ENCODE assay signal across 21 cellular contexts in the genomic region with DNA sequence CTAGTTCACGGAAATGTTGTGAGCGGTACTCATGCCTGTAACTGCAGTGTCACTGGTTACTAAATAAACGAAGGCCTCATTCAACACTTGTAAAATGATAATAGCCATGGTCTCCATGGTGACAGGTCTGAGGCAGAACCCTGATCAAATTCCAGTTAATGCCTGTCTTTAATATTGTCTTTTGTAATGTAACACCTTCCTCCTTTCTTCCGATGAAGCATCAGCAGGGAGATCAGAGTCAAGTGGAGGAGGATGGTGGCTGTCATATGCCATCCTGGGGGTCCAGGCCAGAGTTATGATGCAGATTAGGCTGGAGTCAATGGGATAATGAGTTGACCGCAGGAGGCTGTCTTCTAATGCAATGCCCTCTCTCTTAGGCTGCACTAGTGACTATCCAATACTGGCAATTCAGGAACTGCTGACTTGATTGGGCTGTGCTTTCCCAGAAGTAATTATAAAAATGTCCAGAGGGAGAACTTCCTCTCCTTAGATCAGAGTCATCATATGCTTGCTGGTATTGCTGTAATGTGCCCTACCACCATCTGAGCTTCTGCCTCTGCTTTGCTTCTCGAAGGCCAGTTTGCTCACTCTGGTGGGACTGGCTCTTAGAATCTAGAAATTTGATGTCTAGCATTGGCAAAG.
DNase-seq lines count a peak whose midpoint lies in the region; ATAC-seq and TF ChIP-seq lines count a peak whose summit lies in the region.
"Had no signal": no experiment of that assay in that cellular context is flagged by ENCODE, and none has a peak within 500 bp of the region (broad histone marks: within the 10 kb centered on the region; RNA-seq: fewer than 3 reads in every experiment).

No MANE protein-coding gene starts in this region.

- H3K27me3 Mint-ChIP-seq in endodermal cell (ENCODE audit: insufficient read depth): no peaks in the 10 kb centered on the region
- peaks cover 6% of the 10 kb centered on the region for H3K27me3 Mint-ChIP-seq in activated T-cell treated with anti-CD3 and anti-CD28 coated beads, Interleukin-2, amount 50 U/mL, for 4 hours (ENCODE audit: low read depth)

- no peak for TF ChIP-seq EP300 in sigmoid colon (IDR thresholded peaks at IDR 0.05)

- H3K4me3 ChIP-seq in endodermal cell (ENCODE audit: low read length) (no peak overlapping the region), sigmoid colon (no peak overlapping the region)

- no peak for TF ChIP-seq POLR2A in sigmoid colon (IDR thresholded peaks at IDR 0.05)

- TF ChIP-seq CTCF in endodermal cell (conservative IDR thresholded peaks at IDR 0.05): no peak
- no peak for TF ChIP-seq CTCF in sigmoid colon (IDR thresholded peaks at IDR 0.05)

- no peaks in the 10 kb centered on the region for H3K9me3 Mint-ChIP-seq in endodermal cell
- H3K9me3 Mint-ChIP-seq in activated T-cell treated with anti-CD3 and anti-CD28 coated beads, Interleukin-2, amount 50 U/mL, for 4 hours: no peaks in the 10 kb centered on the region

- H3K36me3 ChIP-seq in endodermal cell (ENCODE audit: control insufficient read depth, insufficient read depth, low read length): no peaks in the 10 kb centered on the region
- no peaks in the 10 kb centered on the region for H3K36me3 ChIP-seq in sigmoid colon

- 74 to 92% methylated on average over 4 to 6 of the region's 6 CpGs for WGBS in endodermal cell (ENCODE audit: insufficient coverage in 1 of 2, insufficient read length in 1 of 2), 2 experiments
- WGBS in sigmoid colon, 2 donors: 32 to 61% methylated on average over 6 of the region's 6 CpGs

- H3K4me1 ChIP-seq in endodermal cell (ENCODE audit: control insufficient read depth, insufficient read depth, low read length) (no peaks in the 10 kb centered on the region), sigmoid colon (no peaks in the 10 kb centered on the region)

- H3K27me3 ChIP-seq in endodermal cell (ENCODE audit: control insufficient read depth, insufficient read depth, low read length, poor library complexity, severe bottlenecking) (no peaks in the 10 kb centered on the region), sigmoid colon (no peaks in the 10 kb centered on the region)

- H3K27ac Mint-ChIP-seq in endodermal cell: no peak overlapping the region
- H3K27ac Mint-ChIP-seq: effector memory CD8-positive, alpha-beta T cell had no signal

- DNase-seq in DMS153 (lab: John Stamatoyannopoulos, UW) (peak; percentile 95), NCI-H1436 (lab: John Stamatoyannopoulos, UW) (peak; percentile 93), NCI-H2227 (lab: John Stamatoyannopoulos, UW; ENCODE audit: unreplicated experiment) (peak; percentile 55), endodermal cell (peak; percentile 47), sigmoid colon (no peak), head of caudate nucleus (no peak)
- no peak for DNase-seq in activated CD4-positive, CD25-positive, alpha-beta regulatory T cell (lab: John Stamatoyannopoulos, UW)
- DNase-seq in activated T-cell treated with anti-CD3 and anti-CD28 coated beads, Interleukin-2, amount 50 U/mL, for 4 hours: no peak
- DNase-seq: activated CD4-positive, alpha-beta T cell treated with anti-CD3 and anti-CD28 coated beads for 48 hours; activated CD8-positive, alpha-beta memory T cell treated with anti-CD3 and anti-CD28 coated beads, Interleukin-2, amount 50 U/mL, for 4 hours; aorta; cerebellar nuclear complex; effector memory CD8-positive, alpha-beta T cell; H9; hypothalamus; left cardiac atrium; NCI-H1694; stimulated activated CD4-positive, alpha-beta T cell treated with anti-CD3 and anti-CD28 coated beads, Interleukin-2, amount 100 ng/mL, for 24 hours; T-helper 9 cell had no signal

- no peak overlapping the region for H3K27ac ChIP-seq in endodermal cell (ENCODE audit: low read depth, low read length)
- no peak overlapping the region for H3K27ac ChIP-seq in sigmoid colon
- H3K27ac ChIP-seq: KMS-11 had no signal

- no peak for ATAC-seq in activated T-cell treated with anti-CD3 and anti-CD28 coated beads, Interleukin-2, amount 50 U/mL, for 4 hours
- ATAC-seq: effector memory CD8-positive, alpha-beta T cell; left cardiac atrium; sciatic nerve had no signal

- intact Hi-C loops in sigmoid colon (cut with DNase I) (no loop called here), head of caudate nucleus (cut with DNase I) (no loop called here)

- no peak overlapping the region for H3K9ac ChIP-seq in endodermal cell (ENCODE audit: extremely low read depth, low read length, poor library complexity, severe bottlenecking)
- H3K9ac ChIP-seq: KMS-11 had no signal

- H3K36me3 Mint-ChIP-seq in endodermal cell (ENCODE audit: low read depth): peaks cover 2% of the 10 kb centered on the region
- H3K36me3 Mint-ChIP-seq in activated T-cell treated with anti-CD3 and anti-CD28 coated beads, Interleukin-2, amount 50 U/mL, for 4 hours (ENCODE audit: insufficient read depth): no peaks in the 10 kb centered on the region

- peaks cover 5% of the 10 kb centered on the region for H3K4me1 Mint-ChIP-seq in endodermal cell
- no peaks in the 10 kb centered on the region for H3K4me1 Mint-ChIP-seq in activated T-cell treated with anti-CD3 and anti-CD28 coated beads, Interleukin-2, amount 50 U/mL, for 4 hours (ENCODE audit: low read depth)

- H3K9me3 ChIP-seq in endodermal cell (ENCODE audit: control insufficient read depth, low read length) (no peaks in the 10 kb centered on the region), sigmoid colon (no peaks in the 10 kb centered on the region)

- H3K4me3 Mint-ChIP-seq in endodermal cell: no peak overlapping the region
- no peak overlapping the region for H3K4me3 Mint-ChIP-seq in activated T-cell treated with anti-CD3 and anti-CD28 coated beads, Interleukin-2, amount 50 U/mL, for 4 hours
- H3K4me3 Mint-ChIP-seq: effector memory CD8-positive, alpha-beta T cell had no signal

Comparison
In these comparisons a context has a peak if more than half of its experiments do, and no peak if none do; other contexts are left out.
1. DNase-seq: peak in DMS153 (single experiment), NCI-H1436 (single experiment), NCI-H2227 (single experiment) and endodermal cell (single experiment); none in activated CD4-positive, CD25-positive, alpha-beta regulatory T cell (0 of 4), sigmoid colon (single experiment), head of caudate nucleus (0 of 42) and activated T-cell treated with anti-CD3 and anti-CD28 coated beads, Interleukin-2, amount 50 U/mL, for 4 hours (single experiment).